Comparison of ENCODE assay signal across 8 cellular contexts in the genomic region with DNA sequence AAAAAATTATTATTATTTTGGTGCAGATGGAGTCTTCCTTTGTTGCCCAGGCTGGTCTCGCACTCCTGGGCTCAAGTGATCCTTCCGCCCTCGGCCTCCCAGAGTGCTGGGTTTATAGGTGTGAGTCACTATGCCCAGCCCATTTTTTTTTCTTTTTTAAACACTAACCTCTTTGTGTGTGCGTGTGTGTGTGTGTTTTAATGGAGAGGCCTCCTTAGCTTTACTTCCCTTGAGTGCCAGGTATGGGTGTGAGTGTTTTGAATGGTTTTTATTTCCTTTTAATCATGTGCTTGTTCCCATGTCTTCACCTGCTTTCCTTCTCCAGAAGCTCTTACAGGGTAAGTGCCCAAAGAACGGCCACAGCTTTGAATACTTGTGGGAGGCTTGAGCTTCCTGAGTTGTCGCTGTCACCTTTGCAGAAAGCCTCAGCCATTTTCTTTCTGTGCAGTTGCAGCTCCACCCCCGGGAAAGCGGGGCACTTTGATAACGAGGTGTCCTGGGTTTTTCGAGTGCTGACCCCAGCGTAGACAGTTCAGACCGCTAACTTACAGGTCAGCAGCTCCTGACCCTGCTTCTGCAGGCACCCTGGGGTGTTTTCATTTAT. TPM values are rescaled to one million over a fixed set of nuclear protein-coding genes. Genes with fewer than 3 reads are reported as not detected.
A peak's percentile ranks its signal among the peaks of the same experiment; 100 is the strongest.
DNase-seq lines count a peak whose midpoint lies in the region; ATAC-seq and TF ChIP-seq lines count a peak whose summit lies in the region.
"Had no signal": no experiment of that assay in that cellular context is flagged by ENCODE, and none has a peak within 500 bp of the region (broad histone marks: within the 10 kb centered on the region; RNA-seq: fewer than 3 reads in every experiment).

No MANE protein-coding gene starts in this region.

- TF ChIP-seq CTCF in HFFc6 (IDR thresholded peaks at IDR 0.05) (no peak), esophagus squamous epithelium (IDR thresholded peaks at IDR 0.05) (no peak), GM10266 (IDR thresholded peaks at IDR 0.05; ENCODE audit: control insufficient read depth, insufficient read depth, low read depth, missing control alignments) (no peak), vagina (IDR thresholded peaks at IDR 0.05) (no peak)

- no peaks in the 10 kb centered on the region for H3K36me3 Mint-ChIP-seq in HFFc6 (ENCODE audit: low read depth)

- no peak overlapping the region for H3K4me3 Mint-ChIP-seq in HFFc6
- H3K4me3 Mint-ChIP-seq: nephron had no signal

- TF ChIP-seq POLR2A in esophagus squamous epithelium (IDR thresholded peaks at IDR 0.05) (no peak), vagina (IDR thresholded peaks at IDR 0.05) (no peak)

- H3K36me3 ChIP-seq in esophagus squamous epithelium, result peaks cover 0 to 45% (median 1%) of the 10 kb centered on the region in 3 donors
- H3K36me3 ChIP-seq in skeletal muscle tissue (ENCODE audit: control insufficient read depth in 3 of 3, insufficient read depth in 3 of 3, low read length in 3 of 3), result peaks cover 10 to 28% (median 14%) of the 10 kb centered on the region in 3 donors
- peaks cover 0 to 4% of the 10 kb centered on the region in 2 donors for H3K36me3 ChIP-seq in vagina

- peak overlapping the region; percentile 37 to 74 (median 60) for H3K27ac ChIP-seq in esophagus squamous epithelium
- peak overlapping the region; percentile 93 for H3K27ac ChIP-seq in skeletal muscle tissue (ENCODE audit: low read depth, low read length)
- no peak overlapping the region for H3K27ac ChIP-seq in vagina

- H3K27me3 ChIP-seq in esophagus squamous epithelium (no peaks in the 10 kb centered on the region), skeletal muscle tissue (ENCODE audit: control insufficient read depth in 3 of 3, insufficient read depth in 3 of 3, low read length in 3 of 3) (no peaks in the 10 kb centered on the region), vagina (no peaks in the 10 kb centered on the region)

- no peak for ATAC-seq in HG03565 (IDR thresholded peaks at IDR 0.05; ENCODE audit: unreplicated experiment)

- H3K4me1 ChIP-seq in esophagus squamous epithelium, result peaks cover 16 to 63% (median 33%) of the 10 kb centered on the region in 3 donors
- peaks cover 64 to 93% (median 84%) of the 10 kb centered on the region in 3 donors for H3K4me1 ChIP-seq in skeletal muscle tissue (ENCODE audit: control insufficient read depth in 3 of 3, insufficient read depth in 3 of 3, low read length in 3 of 3)
- peaks cover 54% of the 10 kb centered on the region for H3K4me1 ChIP-seq in vagina

- H3K9me3 Mint-ChIP-seq in HFFc6, result no peaks in the 10 kb centered on the region
- H3K9me3 Mint-ChIP-seq: nephron had no signal

- intact Hi-C loops in esophagus squamous epithelium (cut with DNase I), result no loop called here
- intact Hi-C loops in vagina (cut with DNase I), result no loop called here

- no peaks in the 10 kb centered on the region for H3K9me3 ChIP-seq in esophagus squamous epithelium
- H3K9me3 ChIP-seq in skeletal muscle tissue (ENCODE audit: control insufficient read depth in 3 of 3, low read length in 3 of 3), result no peaks in the 10 kb centered on the region
- no peaks in the 10 kb centered on the region for H3K9me3 ChIP-seq in vagina

- DNase-seq in HFFc6, result peak; percentile 65
- peak; percentile 49 for DNase-seq in NCI-H69 (lab: John Stamatoyannopoulos, UW)
- no peak for DNase-seq in esophagus squamous epithelium (lab: John Stamatoyannopoulos, UW)
- DNase-seq in GM10266 (ENCODE audit: extremely low spot score), result no peak
- DNase-seq in vagina (ENCODE audit: extremely low spot score in 2 of 2), result no peak

- 55 to 57% methylated on average over 8 to 10 of the region's 12 CpGs for WGBS in esophagus squamous epithelium, 2 donors

- H3K27me3 Mint-ChIP-seq in HFFc6 (ENCODE audit: insufficient read depth), result no peaks in the 10 kb centered on the region

- peak overlapping the region; percentile 3; the same call in 1 of the 2 replicates for H3K27ac Mint-ChIP-seq in HFFc6

- peaks cover 42% of the 10 kb centered on the region for H3K4me1 Mint-ChIP-seq in HFFc6 (ENCODE audit: low read depth)

- H3K9ac ChIP-seq in skeletal muscle tissue (ENCODE audit: low read depth in 1 of 3, low read length in 3 of 3), result peak overlapping the region in 1 of 3 donors; percentile 71

- no peak overlapping the region for H3K4me3 ChIP-seq in esophagus squamous epithelium
- no peak overlapping the region for H3K4me3 ChIP-seq in skeletal muscle tissue (ENCODE audit: low read length in 3 of 3)
- H3K4me3 ChIP-seq in vagina, result no peak overlapping the region

RNA-seq across cellular contexts. Expression of gene AKAP1, which starts 22.6 kb away (rescaled TPM):
- 10 to 100 TPM in 5 of 6 experiments, 1 to 10 TPM in 1; 9.7 to 12.6 (median 10.7) TPM for total RNA-seq in HFFc6 (2021; fragmentation: NEBNext Ultra II Directional; extraction: Animal tissue kit (Norgen Biotek cat#: 25700))
- total RNA-seq in esophagus squamous epithelium, result 10 to 100 TPM; 22.6 to 51.9 (median 33.3) TPM
- 63.7 TPM for total RNA-seq in skeletal muscle tissue
- total RNA-seq in vagina, result 94.3 TPM

Comparison
In these comparisons a context has a peak if more than half of its experiments do, and no peak if none do; other contexts are left out.
1. DNase-seq: peak in HFFc6 (single experiment) and NCI-H69 (single experiment); none in esophagus squamous epithelium (single experiment), GM10266 (single experiment) and vagina (0 of 2).